In genomic region chr9:134024393-134024792, GRCh38 we compare ENCODE assay signal across 9 cellular contexts. TPM values are rescaled to one million over a fixed set of nuclear protein-coding genes. Genes with fewer than 3 reads are reported as not detected.
DNase-seq lines count a peak whose midpoint lies in the region; ATAC-seq and TF ChIP-seq lines count a peak whose summit lies in the region.
"Had no signal": no experiment of that assay in that cellular context is flagged by ENCODE, and none has a peak within 500 bp of the region (broad histone marks: within the 10 kb centered on the region; RNA-seq: fewer than 3 reads in every experiment).

No MANE protein-coding gene starts in this region.

- H3K9me3 ChIP-seq in DND-41 (ENCODE audit: insufficient read depth, low read length, severe bottlenecking) (no peaks in the 10 kb centered on the region), Panc1 (ENCODE audit: control insufficient read depth, insufficient read depth, low read depth, low read length) (no peaks in the 10 kb centered on the region), parathyroid adenoma (ENCODE audit: control insufficient read depth, low read length) (no peaks in the 10 kb centered on the region)

- ATAC-seq in DND-41 (ENCODE audit: insufficient read depth, low read depth) (no peak), Panc1 (0 out of 2 replicates have a peak, but pooled peaks have one; percentile 6), GM21526 (IDR thresholded peaks at IDR 0.05; ENCODE audit: low FRiP score, unreplicated experiment) (no peak), HG03139 (IDR thresholded peaks at IDR 0.05; ENCODE audit: unreplicated experiment) (no peak)

- H3K4me3 ChIP-seq in DND-41 (ENCODE audit: low read depth in 1 of 2, low read length in 2 of 2): peak overlapping the region in 1 of 2 experiments; percentile 76; a peak in 2 of 4 replicates
- H3K4me3 ChIP-seq in Panc1 (ENCODE audit: low read depth in 2 of 2, low read length in 2 of 2): peak overlapping the region; percentile 42 to 51
- H3K4me3 ChIP-seq in epithelial cell of proximal tubule (ENCODE audit: low read depth, low read length): peak overlapping the region; percentile 57
- no peak overlapping the region for H3K4me3 ChIP-seq in parathyroid adenoma (ENCODE audit: low read depth, low read length)

- H3K36me3 ChIP-seq in DND-41 (ENCODE audit: insufficient read depth, low read length): peaks cover 3% of the 10 kb centered on the region
- no peaks in the 10 kb centered on the region for H3K36me3 ChIP-seq in Panc1 (ENCODE audit: control insufficient read depth, insufficient read depth, low read length)
- no peaks in the 10 kb centered on the region for H3K36me3 ChIP-seq in parathyroid adenoma (ENCODE audit: control insufficient read depth, insufficient read depth, low read length)

- H3K9ac ChIP-seq in DND-41 (ENCODE audit: low read depth, low read length) (no peak overlapping the region), parathyroid adenoma (no peak overlapping the region)

- CTCF ChIA-PET in Panc1 (lab: Charles Lee): interaction anchor here (0.6 to 0.9 kb wide), 3 partner anchors 41 to 230 kb away, joined by 3 to 9 read pairs (median 4); no protein-coding TSS in a partner anchor

- H3K79me2 ChIP-seq in DND-41 (ENCODE audit: insufficient read depth, low read length) (no peaks in the 10 kb centered on the region), parathyroid adenoma (no peaks in the 10 kb centered on the region)

- H2AFZ ChIP-seq in DND-41 (ENCODE audit: low read depth, low read length): peak overlapping the region; percentile 57; the same call in 1 of the 2 replicates
- H2AFZ ChIP-seq in parathyroid adenoma: peak overlapping the region; percentile 53

- DNase-seq in DND-41 (no peak), Panc1 (ENCODE audit: low read depth, low spot score) (no peak), epithelial cell of proximal tubule (ENCODE audit: low read depth) (no peak), NCI-H748 (lab: John Stamatoyannopoulos, UW; ENCODE audit: unreplicated experiment) (no peak), T-helper 9 cell (no peak)

- H3K4me1 ChIP-seq in DND-41 (ENCODE audit: insufficient read depth, low read length) (peaks cover 19% of the 10 kb centered on the region), Panc1 (ENCODE audit: control insufficient read depth, insufficient read depth, low read length) (peaks cover 6% of the 10 kb centered on the region), parathyroid adenoma (no peaks in the 10 kb centered on the region)

- intact Hi-C loops in Panc1 (cut with micrococcal nuclease; ENCODE audit: unreplicated experiment): no loop called here

- H3K27ac ChIP-seq in DND-41 (ENCODE audit: low read length): no peak overlapping the region
- H3K27ac ChIP-seq in Panc1 (ENCODE audit: low read length): peak overlapping the region; percentile 69; the same call in 1 of the 2 replicates
- no peak overlapping the region for H3K27ac ChIP-seq in parathyroid adenoma
- H3K27ac ChIP-seq: HL-60 had no signal

- TF ChIP-seq CTCF in DND-41 (IDR thresholded peaks at IDR 0.05; ENCODE audit: borderline replicate concordance, extremely low read depth, low read length, poor library complexity, severe bottlenecking) (no peak), Panc1 (IDR thresholded peaks at IDR 0.05) (no peak), epithelial cell of proximal tubule (conservative IDR thresholded peaks at IDR 0.05; ENCODE audit: low read depth, low read length) (no peak), parathyroid adenoma (IDR thresholded peaks at IDR 0.05) (no peak)

- POLR2A ChIA-PET in Panc1 (lab: Charles Lee): no interaction called here

- H3K27me3 ChIP-seq in DND-41 (ENCODE audit: insufficient read depth, low read length, poor library complexity): no peaks in the 10 kb centered on the region
- H3K27me3 ChIP-seq in Panc1 (ENCODE audit: control insufficient read depth, insufficient read depth, low read length): no peaks in the 10 kb centered on the region
- no peaks in the 10 kb centered on the region for H3K27me3 ChIP-seq in parathyroid adenoma (ENCODE audit: control insufficient read depth, insufficient read depth, low read length)

- H3K4me2 ChIP-seq in DND-41 (ENCODE audit: insufficient read depth, low read length) (peak overlapping the region; percentile 87), parathyroid adenoma (ENCODE audit: low read length) (no peak overlapping the region)

- TSS peak; percentile 91 for BruUV-seq in Panc1 (replicated peaks; lab: Mats Ljungman, UMichigan)

- H4K20me1 ChIP-seq in DND-41 (ENCODE audit: insufficient read depth, low read length): peaks cover 8% of the 10 kb centered on the region; the same call in 1 of the 2 replicates

- in situ Hi-C loops in Panc1 (cut with HindIII; ENCODE audit: low pct_unique_long_range_greater_than_20kb, low sequenced_read_pairs): no loop called here

RNA-seq across cellular contexts. Expression of gene BRD3OS, which starts 0.9 kb away (rescaled TPM):
- total RNA-seq in Panc1 (2021; ENCODE audit: unreplicated experiment) (22.1 TPM), epithelial cell of proximal tubule (14.1 and 22.7 TPM in 2 replicates)
- polyA plus RNA-seq in Panc1 (2012; ENCODE audit: insufficient read length): 29.3 TPM

RNA-seq across cellular contexts. Expression of gene VAV2, which starts 32.3 kb away (rescaled TPM):
- total RNA-seq in Panc1 (2021; ENCODE audit: unreplicated experiment) (24.7 TPM), epithelial cell of proximal tubule (18.5 and 18.7 TPM in 2 replicates)
- 19.4 TPM for polyA plus RNA-seq in Panc1 (2012; ENCODE audit: insufficient read length)

RNA-seq across cellular contexts. Expression of gene BRD3, which starts 43.4 kb away (rescaled TPM):
- 27.6 TPM for total RNA-seq in Panc1 (2021; ENCODE audit: unreplicated experiment)
- 23.2 TPM for polyA plus RNA-seq in Panc1 (2012; ENCODE audit: insufficient read length)
- total RNA-seq in epithelial cell of proximal tubule: 16.6 and 19.9 TPM in 2 replicates
